Comparison of ENCODE assay signal across 1 cellular context in the genomic region with DNA sequence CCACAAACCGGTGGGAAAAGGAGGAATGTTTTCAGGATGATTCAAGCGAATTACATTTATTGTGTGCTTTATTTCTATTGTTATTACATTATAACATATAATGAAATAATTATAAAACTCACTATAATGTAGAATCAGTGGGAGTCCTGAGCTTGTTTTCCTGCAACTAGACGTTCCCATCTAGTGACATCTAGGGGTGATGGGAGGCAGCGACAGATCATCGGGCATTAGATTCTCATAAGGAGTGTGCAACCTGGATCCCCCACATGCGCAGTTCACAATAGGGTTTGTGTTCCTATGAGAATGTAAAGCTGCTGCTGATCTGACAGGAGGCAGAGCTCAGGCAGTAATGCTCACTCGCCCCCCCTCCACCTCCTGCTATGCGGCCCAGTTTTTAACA.
TF ChIP-seq lines count a peak whose summit lies in the region.

No MANE protein-coding gene starts in this region.

TF ChIP-seq in HCT116, 20 proteins besides CTCF, POLR2A, EP300 and RAD21 (continued from another document):
- no peak for TF ChIP-seq SIN3A (IDR thresholded peaks at IDR 0.05; ENCODE audit: low read depth)
- no peak for TF ChIP-seq ZNF274 (IDR thresholded peaks at IDR 0.05; ENCODE audit: low read depth, low read length)
- TF ChIP-seq REST (IDR thresholded peaks at IDR 0.05; ENCODE audit: low read depth), result no peak
- TF ChIP-seq TCF7L2 (IDR thresholded peaks at IDR 0.05; ENCODE audit: borderline replicate concordance, extremely low read depth, insufficient read depth, insufficient read length), result no peak
TF ChIP-seq in HCT116: peak in this region for 0.
